Comparison of ENCODE assay signal across 8 cellular contexts in the genomic region with DNA sequence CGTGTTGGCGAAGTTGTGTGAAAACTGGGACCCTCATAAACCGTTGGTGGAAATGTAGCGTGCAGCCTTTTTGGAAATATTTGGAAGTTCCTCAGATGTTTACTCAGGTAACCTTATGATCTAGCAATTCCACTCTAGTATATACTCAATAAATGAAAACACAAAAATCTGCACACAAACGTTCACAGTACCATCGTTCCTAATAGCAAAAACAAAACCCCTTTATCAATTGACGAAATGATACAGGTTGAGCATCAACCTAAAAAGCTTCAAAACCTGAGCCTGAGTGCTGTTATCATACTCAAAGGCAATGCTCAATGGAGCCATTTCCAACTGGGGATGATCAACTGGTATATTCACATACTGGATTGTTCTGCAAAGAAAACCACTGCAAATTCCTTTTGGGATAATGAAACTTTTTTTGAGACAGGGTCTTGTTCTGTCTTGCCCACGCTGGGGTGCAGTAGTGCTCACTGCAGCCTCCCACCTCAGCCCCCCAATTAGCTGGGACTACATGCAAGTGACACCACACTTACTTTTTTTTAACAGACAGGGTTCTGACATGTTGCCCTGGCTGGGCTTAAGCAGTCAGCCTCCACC. TPM values are rescaled to one million over a fixed set of nuclear protein-coding genes. Genes with fewer than 3 reads are reported as not detected.
DNase-seq lines count a peak whose midpoint lies in the region; ATAC-seq and TF ChIP-seq lines count a peak whose summit lies in the region.

No MANE protein-coding gene starts in this region.

- H3K36me3 Mint-ChIP-seq in activated CD4-positive, alpha-beta T cell treated with anti-CD3 and anti-CD28 coated beads for 36 hours (ENCODE audit: low read depth) = peaks cover 68% of the 10 kb centered on the region
- H3K36me3 Mint-ChIP-seq in activated CD8-positive, alpha-beta T cell treated with anti-CD3 and anti-CD28 coated beads, Interleukin-2, amount 10 ng/mL, durations not matched to agents 7 days and 5 days (ENCODE audit: low read depth) = peaks cover 69% of the 10 kb centered on the region

- intact Hi-C loops in activated CD4-positive, alpha-beta T cell treated with anti-CD3 and anti-CD28 coated beads for 36 hours (cut with DNase I, micrococcal nuclease) = loop anchor here (1.0 to 5.0 kb wide), 5 partner anchors 28 to 1389 kb away; a partner anchor contains a TSS

- ATAC-seq in activated CD4-positive, alpha-beta T cell treated with anti-CD3 and anti-CD28 coated beads for 36 hours = no peak
- ATAC-seq in activated CD8-positive, alpha-beta T cell treated with anti-CD3 and anti-CD28 coated beads, Interleukin-2, amount 10 ng/mL, durations not matched to agents 7 days and 5 days = no peak
- ATAC-seq in HG03045 (IDR thresholded peaks at IDR 0.05; ENCODE audit: unreplicated experiment) (no peak), HG03521 (IDR thresholded peaks at IDR 0.05; ENCODE audit: unreplicated experiment) (no peak)

- no peaks in the 10 kb centered on the region for H3K9me3 Mint-ChIP-seq in activated CD4-positive, alpha-beta T cell treated with anti-CD3 and anti-CD28 coated beads for 36 hours (ENCODE audit: low read depth)
- H3K9me3 Mint-ChIP-seq in activated CD8-positive, alpha-beta T cell treated with anti-CD3 and anti-CD28 coated beads, Interleukin-2, amount 10 ng/mL, durations not matched to agents 7 days and 5 days (ENCODE audit: insufficient read depth) = no peaks in the 10 kb centered on the region

- H3K4me1 ChIP-seq in iPS-15b (ENCODE audit: control insufficient read depth, insufficient read depth, low read length) (peaks cover 7% of the 10 kb centered on the region), suprapubic skin (peaks cover 41% of the 10 kb centered on the region)

- 72% methylated on average over 8 of the region's 8 CpGs for WGBS in suprapubic skin

- H3K4me3 Mint-ChIP-seq in activated CD4-positive, alpha-beta T cell treated with anti-CD3 and anti-CD28 coated beads for 36 hours = peak overlapping the region; percentile 95
- H3K4me3 Mint-ChIP-seq in activated CD8-positive, alpha-beta T cell treated with anti-CD3 and anti-CD28 coated beads, Interleukin-2, amount 10 ng/mL, durations not matched to agents 7 days and 5 days = peak overlapping the region; percentile 87

- H3K36me3 ChIP-seq in iPS-15b (ENCODE audit: control insufficient read depth, insufficient read depth, low read length) = peaks cover 33% of the 10 kb centered on the region
- peaks cover 36% of the 10 kb centered on the region for H3K36me3 ChIP-seq in suprapubic skin

- H3K27ac Mint-ChIP-seq in activated CD4-positive, alpha-beta T cell treated with anti-CD3 and anti-CD28 coated beads for 36 hours = peak overlapping the region; percentile 100
- peak overlapping the region; percentile 93 for H3K27ac Mint-ChIP-seq in activated CD8-positive, alpha-beta T cell treated with anti-CD3 and anti-CD28 coated beads, Interleukin-2, amount 10 ng/mL, durations not matched to agents 7 days and 5 days

- H3K4me3 ChIP-seq in iPS-15b (ENCODE audit: low read depth, low read length) (peak overlapping the region; percentile 71), suprapubic skin (peak overlapping the region; percentile 68)

- TF ChIP-seq EP300 in suprapubic skin (IDR thresholded peaks at IDR 0.05) = no peak

- DNase-seq in activated CD4-positive, alpha-beta T cell treated with anti-CD3 and anti-CD28 coated beads for 36 hours = peak; percentile 28
- DNase-seq in activated CD4-positive, alpha-beta T cell treated with anti-CD3 and anti-CD28 coated beads for 1 hour = no peak
- DNase-seq in activated CD8-positive, alpha-beta T cell treated with anti-CD3 and anti-CD28 coated beads, Interleukin-2, amount 10 ng/mL, durations not matched to agents 7 days and 5 days = no peak
- DNase-seq in suprapubic skin (ENCODE audit: low spot score in 2 of 2) (peak in 1 of 2 donors; percentile 47), hypothalamus (lab: John Stamatoyannopoulos, UW) (no peak)

- TF ChIP-seq POLR2A in suprapubic skin (IDR thresholded peaks at IDR 0.05) = no peak

- H3K9ac ChIP-seq in iPS-15b (ENCODE audit: low read depth, low read length) = peak overlapping the region; percentile 29

- H3K27ac ChIP-seq in suprapubic skin = peak overlapping the region; percentile 93

- H3K27me3 ChIP-seq in iPS-15b (ENCODE audit: control insufficient read depth, insufficient read depth, low read length) = no peaks in the 10 kb centered on the region
- H3K27me3 ChIP-seq in suprapubic skin = no peaks in the 10 kb centered on the region

- peaks cover 63% of the 10 kb centered on the region for H3K4me1 Mint-ChIP-seq in activated CD4-positive, alpha-beta T cell treated with anti-CD3 and anti-CD28 coated beads for 36 hours
- peaks cover 62% of the 10 kb centered on the region for H3K4me1 Mint-ChIP-seq in activated CD8-positive, alpha-beta T cell treated with anti-CD3 and anti-CD28 coated beads, Interleukin-2, amount 10 ng/mL, durations not matched to agents 7 days and 5 days (ENCODE audit: low read depth)

- POLR2A ChIA-PET in activated CD4-positive, alpha-beta T cell treated with anti-CD3 and anti-CD28 coated beads for 36 hours (lab: Charles Lee) = interaction anchor here (0.7 to 1.3 kb wide), 3 partner anchors 27 to 71 kb away, joined by 3 to 11 read pairs (median 3); no protein-coding TSS in a partner anchor
- POLR2A ChIA-PET in activated CD8-positive, alpha-beta T cell treated with anti-CD3 and anti-CD28 coated beads, Interleukin-2, amount 10 ng/mL, durations not matched to agents 7 days and 5 days (lab: Charles Lee) = interaction anchor here (0.7 to 1.8 kb wide), 7 partner anchors 8 to 1615 kb away, joined by 3 to 14 read pairs (median 4); a partner anchor contains a TSS

- no peak for TF ChIP-seq CTCF in suprapubic skin (IDR thresholded peaks at IDR 0.05)

- no peaks in the 10 kb centered on the region for H3K27me3 Mint-ChIP-seq in activated CD4-positive, alpha-beta T cell treated with anti-CD3 and anti-CD28 coated beads for 36 hours
- no peaks in the 10 kb centered on the region for H3K27me3 Mint-ChIP-seq in activated CD8-positive, alpha-beta T cell treated with anti-CD3 and anti-CD28 coated beads, Interleukin-2, amount 10 ng/mL, durations not matched to agents 7 days and 5 days (ENCODE audit: low read depth)

- CTCF ChIA-PET in activated CD4-positive, alpha-beta T cell treated with anti-CD3 and anti-CD28 coated beads for 36 hours (lab: Charles Lee) = interaction anchor here (0.8 kb wide), 1 partner anchor 19 kb away, joined by 3 read pairs; no protein-coding TSS in a partner anchor
- CTCF ChIA-PET in activated CD8-positive, alpha-beta T cell treated with anti-CD3 and anti-CD28 coated beads, Interleukin-2, amount 10 ng/mL, durations not matched to agents 7 days and 5 days (lab: Charles Lee) = interaction anchor here (0.8 to 1.3 kb wide), 2 partner anchors 10 to 165 kb away, joined by 3 read pairs; no protein-coding TSS in a partner anchor

- H3K9me3 ChIP-seq in iPS-15b (ENCODE audit: control insufficient read depth, insufficient read depth, low read length) = no peaks in the 10 kb centered on the region
- H3K9me3 ChIP-seq in suprapubic skin = no peaks in the 10 kb centered on the region

RNA-seq across cellular contexts. Expression of a gene that starts 0.8 kb away (rescaled TPM):
- 10 to 100 TPM; 12.7 to 20.0 TPM for total RNA-seq in activated CD4-positive, alpha-beta T cell treated with anti-CD3 and anti-CD28 coated beads for 36 hours
- 10 to 100 TPM; 14.9 to 20.9 TPM for total RNA-seq in activated CD8-positive, alpha-beta T cell treated with anti-CD3 and anti-CD28 coated beads, Interleukin-2, amount 10 ng/mL, durations not matched to agents 7 days and 5 days
- total RNA-seq in suprapubic skin = 10 to 100 TPM; 17.4 to 36.4 (median 24.2) TPM

RNA-seq across cellular contexts. Expression of a gene that starts 4.5 kb away (rescaled TPM):
- 1,000 to 10,000 TPM; 2,340 to 2,373 TPM for total RNA-seq in activated CD4-positive, alpha-beta T cell treated with anti-CD3 and anti-CD28 coated beads for 36 hours
- total RNA-seq in activated CD8-positive, alpha-beta T cell treated with anti-CD3 and anti-CD28 coated beads, Interleukin-2, amount 10 ng/mL, durations not matched to agents 7 days and 5 days = 1,000 to 10,000 TPM; 1,415 to 1,420 TPM
- total RNA-seq in suprapubic skin = 1,000 to 10,000 TPM; 1,171 to 2,028 (median 1,826) TPM

RNA-seq across cellular contexts. Expression of a gene that starts 27.4 kb away (rescaled TPM):
- total RNA-seq in activated CD4-positive, alpha-beta T cell treated with anti-CD3 and anti-CD28 coated beads for 36 hours = 10 to 100 TPM; 66.1 to 67.3 TPM
- total RNA-seq in activated CD8-positive, alpha-beta T cell treated with anti-CD3 and anti-CD28 coated beads, Interleukin-2, amount 10 ng/mL, durations not matched to agents 7 days and 5 days = 10 to 100 TPM; 61.9 to 68.1 TPM
- total RNA-seq in suprapubic skin = 100 to 1,000 TPM in 1 of 4 donors, 10 to 100 TPM in 3; 59.3 to 104 (median 85.8) TPM
